ENCODE assay signal across 1 cellular context in genomic region chr17:82090549-82091263, GRCh38.
TF ChIP-seq lines count a peak whose summit lies in the region.

No MANE protein-coding gene starts in this region.

TF ChIP-seq in HepG2, 621 proteins besides CTCF, POLR2A, EP300 and RAD21:
- TF ChIP-seq RBM22 (optimal IDR thresholded peaks at IDR 0.05; ENCODE audit: low read length), result peak; percentile 93
- no peak for TF ChIP-seq BRF2 (CRISPR knock-in tag; IDR thresholded peaks at IDR 0.05)
- TF ChIP-seq RORA (CRISPR knock-in tag; IDR thresholded peaks at IDR 0.05), result no peak
- TF ChIP-seq SMC3 (IDR thresholded peaks at IDR 0.05; ENCODE audit: low read length), result no peak
- TF ChIP-seq RERE (CRISPR knock-in tag; IDR thresholded peaks at IDR 0.05; ENCODE audit: low read depth), result no peak
- TF ChIP-seq PCBP1 (IDR thresholded peaks at IDR 0.05; ENCODE audit: borderline replicate concordance, low read depth, low read length), result 0 out of 2 replicates have a peak, but pooled peaks have one; percentile 5
- TF ChIP-seq ZNF160 (CRISPR knock-in tag; IDR thresholded peaks at IDR 0.05), result 0 out of 2 replicates have a peak, but pooled peaks have one; percentile 30
- TF ChIP-seq GFI1 (CRISPR knock-in tag; IDR thresholded peaks at IDR 0.05; ENCODE audit: borderline replicate concordance), result no peak
- TF ChIP-seq ZBTB38 (CRISPR knock-in tag; IDR thresholded peaks at IDR 0.05), result 0 out of 2 replicates have a peak, but pooled peaks have one; percentile 2
- TF ChIP-seq HNF1B (CRISPR knock-in tag; IDR thresholded peaks at IDR 0.05), result 0 out of 2 replicates have a peak, but pooled peaks have one; percentile 23
- TF ChIP-seq STAT6 (CRISPR knock-in tag; IDR thresholded peaks at IDR 0.05; ENCODE audit: borderline replicate concordance), result no peak
- 0 out of 2 replicates have a peak, but pooled peaks have one; percentile 25 for TF ChIP-seq ZNF484 (CRISPR knock-in tag; IDR thresholded peaks at IDR 0.05; ENCODE audit: borderline replicate concordance, low read depth)
- TF ChIP-seq POLR2G (IDR thresholded peaks at IDR 0.05; ENCODE audit: low read depth, low read length), result peak; percentile 34
- no peak for TF ChIP-seq ZNF224 (CRISPR knock-in tag; IDR thresholded peaks at IDR 0.05)
- no peak for TF ChIP-seq ZBTB39 (CRISPR knock-in tag; IDR thresholded peaks at IDR 0.05)
- no peak for TF ChIP-seq ZEB1 (IDR thresholded peaks at IDR 0.05; ENCODE audit: insufficient replicate concordance, low read depth)
- TF ChIP-seq ZFX (CRISPR knock-in tag; IDR thresholded peaks at IDR 0.05; ENCODE audit: low read depth), result 0 out of 2 replicates have a peak, but pooled peaks have one; percentile 33
- TF ChIP-seq JUND (CRISPR knock-in tag; IDR thresholded peaks at IDR 0.05), result no peak
- TF ChIP-seq HNRNPL (IDR thresholded peaks at IDR 0.05; ENCODE audit: low read depth, low read length), result peak; percentile 66
- peak; percentile 34; the same call in 1 of the 2 replicates for TF ChIP-seq ZC3H13 (CRISPR knock-in tag; IDR thresholded peaks at IDR 0.05)
- TF ChIP-seq ZNF407 (CRISPR knock-in tag; IDR thresholded peaks at IDR 0.05; ENCODE audit: not compliant biosample characterization), result no peak
- TF ChIP-seq RFXANK (CRISPR knock-in tag; IDR thresholded peaks at IDR 0.05), result no peak
- TF ChIP-seq ZNF431 (CRISPR knock-in tag; IDR thresholded peaks at IDR 0.05; ENCODE audit: borderline replicate concordance, low read depth), result no peak
